In the genomic region with DNA sequence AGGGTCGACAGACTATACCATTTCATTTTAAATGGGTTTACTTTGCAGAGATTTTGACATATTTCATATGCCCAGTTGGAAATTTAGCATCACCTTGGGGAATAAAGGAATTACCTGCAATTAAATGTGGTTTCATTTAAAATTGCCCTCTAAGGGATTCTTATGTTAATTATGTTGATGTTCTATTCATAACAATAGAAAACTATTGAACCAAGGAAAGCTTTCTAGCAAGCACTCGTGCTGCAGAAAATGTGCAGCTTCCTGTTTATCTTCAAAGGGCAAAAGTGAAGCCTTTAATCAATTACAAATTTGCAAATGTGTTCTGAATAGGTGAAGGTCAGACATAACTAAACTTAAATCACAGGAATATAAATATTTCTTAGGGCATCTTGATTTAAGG, we compare ENCODE assay signal across 26 cellular contexts.
"Had no signal": no experiment of that assay in that cellular context is flagged by ENCODE, and none has a peak within 500 bp of the region (broad histone marks: within the 10 kb centered on the region; RNA-seq: fewer than 3 reads in every experiment).

No MANE protein-coding gene starts in this region.

- H3K9me3 Mint-ChIP-seq: activated B cell treated with CpG ODN at 0.5 μM for 24 hours; activated CD4-positive, alpha-beta T cell treated with anti-CD3 and anti-CD28 coated beads, Interleukin-2, amount 10 ng/mL, durations not matched to agents 24 days and 14 days; activated naive CD4-positive, alpha-beta T cell treated with anti-CD3 and anti-CD28 coated beads, Interleukin-2, amount 50 U/mL, for 72 hours; activated naive CD8-positive, alpha-beta T cell treated with anti-CD3 and anti-CD28 coated beads, Interleukin-2, amount 50 U/mL, for 24 hours; activated T-cell treated with anti-CD3 and anti-CD28 coated beads, Interleukin-2, amount 50 U/mL, for 4 hours; T-cell had no signal

- H3K27me3 Mint-ChIP-seq: activated B cell treated with CpG ODN at 0.5 μM for 24 hours; activated CD4-positive, alpha-beta T cell treated with anti-CD3 and anti-CD28 coated beads, Interleukin-2, amount 10 ng/mL, durations not matched to agents 24 days and 14 days; activated naive CD8-positive, alpha-beta T cell treated with anti-CD3 and anti-CD28 coated beads, Interleukin-2, amount 50 U/mL, for 24 hours; T-cell had no signal

- ATAC-seq: activated naive CD4-positive, alpha-beta T cell treated with anti-CD3 and anti-CD28 coated beads, Interleukin-2, amount 50 U/mL, for 72 hours; activated naive CD8-positive, alpha-beta T cell treated with anti-CD3 and anti-CD28 coated beads, Interleukin-2, amount 50 U/mL, for 24 hours; activated T-cell treated with anti-CD3 and anti-CD28 coated beads, Interleukin-2, amount 50 U/mL, for 4 hours; body of pancreas; T-cell had no signal

- H3K4me3 ChIP-seq: ascending aorta, body of pancreas had no signal

- H3K4me3 Mint-ChIP-seq: activated B cell treated with CpG ODN at 0.5 μM for 24 hours; activated CD4-positive, alpha-beta T cell treated with anti-CD3 and anti-CD28 coated beads, Interleukin-2, amount 10 ng/mL, durations not matched to agents 24 days and 14 days; activated naive CD8-positive, alpha-beta T cell treated with anti-CD3 and anti-CD28 coated beads, Interleukin-2, amount 50 U/mL, for 24 hours; activated T-cell treated with anti-CD3 and anti-CD28 coated beads, Interleukin-2, amount 50 U/mL, for 4 hours; T-cell had no signal

- DNase-seq: activated B cell treated with CpG ODN at 0.5 μM for 24 hours; activated CD4-positive, alpha-beta T cell treated with anti-CD3 and anti-CD28 coated beads for 1 hour; activated CD4-positive, alpha-beta T cell treated with anti-CD3 and anti-CD28 coated beads, Interleukin-2, amount 10 ng/mL, durations not matched to agents 24 days and 14 days; activated CD4-positive, alpha-beta T cell treated with anti-CD3 and anti-CD28 coated beads, Interleukin-2, amount 50 U/mL, for 48 hours; activated effector memory CD4-positive, alpha-beta T cell treated with anti-CD3 and anti-CD28 coated beads, Interleukin-2, amount 50 U/mL, for 16 hours; activated naive CD4-positive, alpha-beta T cell treated with Interleukin-2 at 50 U/mL for 16 hours; activated naive CD8-positive, alpha-beta T cell treated with anti-CD3 and anti-CD28 coated beads, Interleukin-2, amount 50 U/mL, for 24 hours; activated T-cell treated with anti-CD3 and anti-CD28 coated beads, Interleukin-2, amount 50 U/mL, for 4 hours; amniotic stem cell; body of pancreas; central memory CD4-positive, alpha-beta T cell; KG1; NCI-H1048; NCI-H1417 treated with DMSO at 0.1 percent for 48 hours; NCI-H1930; NCI-H345; NCI-H510A; NCI-H526 treated with DMSO at 0.1 percent for 48 hours; SIG-M5; T-cell; T-helper 2 cell; T1000 had no signal

- H3K9me3 ChIP-seq: ascending aorta, body of pancreas had no signal

- H3K27ac ChIP-seq: ascending aorta, body of pancreas had no signal

- H3K27me3 ChIP-seq: ascending aorta, body of pancreas had no signal

- H3K4me1 Mint-ChIP-seq: activated B cell treated with CpG ODN at 0.5 μM for 24 hours; activated CD4-positive, alpha-beta T cell treated with anti-CD3 and anti-CD28 coated beads, Interleukin-2, amount 10 ng/mL, durations not matched to agents 24 days and 14 days; activated naive CD8-positive, alpha-beta T cell treated with anti-CD3 and anti-CD28 coated beads, Interleukin-2, amount 50 U/mL, for 24 hours had no signal

- FAIRE-seq: bronchial epithelial cell, TTC549 had no signal

- H3K4me1 ChIP-seq: ascending aorta, body of pancreas had no signal

- H3K27ac Mint-ChIP-seq: activated B cell treated with CpG ODN at 0.5 μM for 24 hours; activated CD4-positive, alpha-beta T cell treated with anti-CD3 and anti-CD28 coated beads, Interleukin-2, amount 10 ng/mL, durations not matched to agents 24 days and 14 days; activated naive CD4-positive, alpha-beta T cell treated with anti-CD3 and anti-CD28 coated beads, Interleukin-2, amount 50 U/mL, for 72 hours; activated naive CD8-positive, alpha-beta T cell treated with anti-CD3 and anti-CD28 coated beads, Interleukin-2, amount 50 U/mL, for 24 hours; T-cell had no signal
